Comparison of ENCODE assay signal across 1 cellular context in the genomic region with DNA sequence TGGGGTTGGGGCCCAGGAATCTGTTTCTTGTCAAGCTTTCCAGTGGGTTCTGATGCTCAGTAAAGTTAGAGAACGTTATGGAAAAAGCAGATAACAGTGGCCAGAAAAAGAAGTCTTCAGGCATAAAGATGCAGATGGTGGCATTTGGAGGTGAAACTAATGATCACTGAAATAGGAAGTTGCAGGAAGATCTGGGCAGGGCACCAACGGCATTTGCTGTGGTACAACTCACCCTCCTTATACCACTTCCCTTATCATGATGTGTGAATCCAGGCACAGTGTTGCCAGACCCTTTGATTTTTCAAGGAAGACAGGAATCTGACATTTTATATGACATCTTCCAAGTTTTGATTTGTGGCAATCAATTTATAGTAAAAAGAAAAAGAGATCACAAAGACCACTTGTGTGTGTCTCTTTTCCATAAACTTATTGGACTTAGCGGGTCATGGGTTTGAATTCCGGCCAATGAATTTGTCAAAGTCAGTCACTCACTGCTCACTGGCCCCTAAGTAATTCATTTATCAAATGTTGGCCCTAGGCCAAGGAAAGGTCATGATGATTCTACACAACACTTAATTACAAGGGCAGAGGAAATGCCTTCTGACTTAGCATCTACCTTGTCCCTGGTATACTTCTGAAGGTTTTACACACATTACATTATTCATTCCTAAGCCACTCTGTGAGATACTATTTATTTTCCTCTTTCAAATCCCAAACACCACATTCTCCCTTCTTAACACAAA.
TF ChIP-seq lines count a peak whose summit lies in the region.

No MANE protein-coding gene starts in this region.

TF ChIP-seq in K562, 482 proteins besides CTCF, POLR2A, EP300 and RAD21:
- TF ChIP-seq L3MBTL2 (IDR thresholded peaks at IDR 0.05) (no peak), NFIC (IDR thresholded peaks at IDR 0.05) (peak; percentile 66)
